30 cellular contexts compared by ENCODE assay signal in genomic region chr4:69970071-69970470, GRCh38. TPM values are rescaled to one million over a fixed set of nuclear protein-coding genes. Genes with fewer than 3 reads are reported as not detected.
"Had no signal": no experiment of that assay in that cellular context is flagged by ENCODE, and none has a peak within 500 bp of the region (broad histone marks: within the 10 kb centered on the region; RNA-seq: fewer than 3 reads in every experiment).

No MANE protein-coding gene starts in this region.

- H3K4me1 ChIP-seq: gastroesophageal sphincter, prostate gland, thyroid gland, upper lobe of right lung had no signal

- DNase-seq: activated CD4-positive, alpha-beta T cell treated with anti-CD3 and anti-CD28 coated beads for 4 hours; activated CD4-positive, alpha-beta T cell treated with anti-CD3 and anti-CD28 coated beads, Interleukin-2, amount 50 U/mL, for 48 hours; activated CD4-positive, CD25-positive, alpha-beta regulatory T cell; activated effector memory CD4-positive, alpha-beta T cell treated with Interleukin-2 at 50 U/mL for 16 hours; activated naive CD4-positive, alpha-beta T cell treated with anti-CD3 and anti-CD28 coated beads for 36 hours; activated naive CD8-positive, alpha-beta T cell treated with anti-CD3 and anti-CD28 coated beads, Interleukin-2, amount 10 ng/mL, durations not matched to agents 7 days and 5 days; activated T-cell treated with anti-CD3 and anti-CD28 coated beads, Interleukin-2, amount 50 U/mL, for 72 hours; anterior cingulate cortex; brain microvascular endothelial cell; central memory CD4-positive, alpha-beta T cell; dorsolateral prefrontal cortex; effector memory CD8-positive, alpha-beta T cell; head of caudate nucleus; left colon; natural killer cell; right cardiac atrium; stimulated activated CD4-positive, alpha-beta T cell treated with anti-CD3 and anti-CD28 coated beads, Interleukin-12 subunit alpha, Interleukin-12 subunit beta, amount 100 ng/mL, for 4 hours; substantia nigra; T-helper 9 cell; thyroid gland; upper lobe of right lung had no signal

- H3K4me3 ChIP-seq: dorsolateral prefrontal cortex, gastroesophageal sphincter, lung, prostate gland, thyroid gland, upper lobe of right lung had no signal

- H3K9me3 ChIP-seq: gastroesophageal sphincter, prostate gland, thyroid gland, upper lobe of right lung had no signal

- ATAC-seq: activated T-cell treated with anti-CD3 and anti-CD28 coated beads, Interleukin-2, amount 50 U/mL, for 72 hours; effector memory CD8-positive, alpha-beta T cell; esophagus mucosa; gastroesophageal sphincter; left colon; natural killer cell; right cardiac atrium; upper lobe of right lung had no signal

- H3K27ac ChIP-seq: brain microvascular endothelial cell, dorsolateral prefrontal cortex, gastroesophageal sphincter, prostate gland, thyroid gland, upper lobe of right lung had no signal

- H3K27me3 ChIP-seq: brain microvascular endothelial cell, dorsolateral prefrontal cortex, gastroesophageal sphincter, thyroid gland, upper lobe of right lung had no signal

- H3K36me3 ChIP-seq: brain microvascular endothelial cell, gastroesophageal sphincter, prostate gland, thyroid gland, upper lobe of right lung had no signal

RNA-seq across cellular contexts. Expression of gene CSN2, which starts 4.5 kb away (rescaled TPM):
- total RNA-seq: activated CD8-positive, alpha-beta memory T cell treated with anti-CD3 and anti-CD28 coated beads for 36 hours; activated naive CD4-positive, alpha-beta T cell treated with anti-CD3 and anti-CD28 coated beads for 36 hours; activated naive CD8-positive, alpha-beta T cell treated with anti-CD3 and anti-CD28 coated beads, Interleukin-2, amount 10 ng/mL, durations not matched to agents 7 days and 5 days; activated T-cell treated with anti-CD3 and anti-CD28 coated beads, Interleukin-2, amount 50 U/mL, for 72 hours; dorsolateral prefrontal cortex; endothelial cell of umbilical vein; esophagus mucosa; gastroesophageal sphincter; left colon; lung; natural killer cell; osteocyte; prostate gland; right cardiac atrium; skeletal muscle tissue; T-helper 1 cell treated with Interleukin-12 subunit alpha and Interleukin-12 subunit beta and Interleukin-4 antibody, amounts not matched to agents 30 ng/mL and 1 ng/mL, for 36 hours; thyroid gland; upper lobe of right lung had no signal

RNA-seq across cellular contexts. Expression of gene STATH, which starts 25.7 kb away (rescaled TPM):
- total RNA-seq: activated CD8-positive, alpha-beta memory T cell treated with anti-CD3 and anti-CD28 coated beads for 36 hours; activated naive CD4-positive, alpha-beta T cell treated with anti-CD3 and anti-CD28 coated beads for 36 hours; activated naive CD8-positive, alpha-beta T cell treated with anti-CD3 and anti-CD28 coated beads, Interleukin-2, amount 10 ng/mL, durations not matched to agents 7 days and 5 days; activated T-cell treated with anti-CD3 and anti-CD28 coated beads, Interleukin-2, amount 50 U/mL, for 72 hours; dorsolateral prefrontal cortex; endothelial cell of umbilical vein; esophagus mucosa; gastroesophageal sphincter; left colon; lung; natural killer cell; osteocyte; prostate gland; right cardiac atrium; skeletal muscle tissue; T-helper 1 cell treated with Interleukin-12 subunit alpha and Interleukin-12 subunit beta and Interleukin-4 antibody, amounts not matched to agents 30 ng/mL and 1 ng/mL, for 36 hours; thyroid gland; upper lobe of right lung had no signal

RNA-seq across cellular contexts. Expression of gene CSN1S1, which starts 39.2 kb away (rescaled TPM):
- total RNA-seq: activated CD8-positive, alpha-beta memory T cell treated with anti-CD3 and anti-CD28 coated beads for 36 hours; activated naive CD4-positive, alpha-beta T cell treated with anti-CD3 and anti-CD28 coated beads for 36 hours; activated naive CD8-positive, alpha-beta T cell treated with anti-CD3 and anti-CD28 coated beads, Interleukin-2, amount 10 ng/mL, durations not matched to agents 7 days and 5 days; activated T-cell treated with anti-CD3 and anti-CD28 coated beads, Interleukin-2, amount 50 U/mL, for 72 hours; endothelial cell of umbilical vein; esophagus mucosa; gastroesophageal sphincter; left colon; lung; natural killer cell; osteocyte; right cardiac atrium; skeletal muscle tissue; T-helper 1 cell treated with Interleukin-12 subunit alpha and Interleukin-12 subunit beta and Interleukin-4 antibody, amounts not matched to agents 30 ng/mL and 1 ng/mL, for 36 hours; thyroid gland; upper lobe of right lung had no signal

RNA-seq across cellular contexts. Expression of gene HTN3, which starts 58.2 kb away (rescaled TPM):
- total RNA-seq: activated CD8-positive, alpha-beta memory T cell treated with anti-CD3 and anti-CD28 coated beads for 36 hours; activated naive CD4-positive, alpha-beta T cell treated with anti-CD3 and anti-CD28 coated beads for 36 hours; activated naive CD8-positive, alpha-beta T cell treated with anti-CD3 and anti-CD28 coated beads, Interleukin-2, amount 10 ng/mL, durations not matched to agents 7 days and 5 days; activated T-cell treated with anti-CD3 and anti-CD28 coated beads, Interleukin-2, amount 50 U/mL, for 72 hours; dorsolateral prefrontal cortex; endothelial cell of umbilical vein; esophagus mucosa; gastroesophageal sphincter; left colon; lung; natural killer cell; osteocyte; prostate gland; right cardiac atrium; skeletal muscle tissue; T-helper 1 cell treated with Interleukin-12 subunit alpha and Interleukin-12 subunit beta and Interleukin-4 antibody, amounts not matched to agents 30 ng/mL and 1 ng/mL, for 36 hours; thyroid gland; upper lobe of right lung had no signal
